10 cellular contexts compared by ENCODE assay signal in the genomic region with DNA sequence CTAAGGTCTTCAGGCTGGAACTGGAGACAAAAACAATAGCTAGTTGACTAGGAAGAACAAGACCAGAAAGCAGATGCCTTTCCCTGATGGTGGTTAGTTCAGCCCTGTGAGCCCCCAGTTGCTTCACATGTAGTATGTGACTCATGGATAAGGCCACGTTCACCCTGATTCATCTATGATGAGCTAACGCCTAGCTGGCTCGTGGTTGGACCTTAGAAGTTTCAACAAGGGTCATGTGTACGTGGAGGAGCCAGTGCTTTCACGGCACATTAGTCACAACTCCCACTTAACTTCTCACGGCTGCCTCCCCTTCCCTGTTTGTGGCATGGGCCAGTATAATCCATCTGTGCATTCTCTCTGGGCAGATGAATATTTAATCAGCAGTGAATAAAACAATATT. TPM values are rescaled to one million over a fixed set of nuclear protein-coding genes. Genes with fewer than 3 reads are reported as not detected.
A peak's percentile ranks its signal among the peaks of the same experiment; 100 is the strongest.
DNase-seq lines count a peak whose midpoint lies in the region; ATAC-seq and TF ChIP-seq lines count a peak whose summit lies in the region.
"Had no signal": no experiment of that assay in that cellular context is flagged by ENCODE, and none has a peak within 500 bp of the region (broad histone marks: within the 10 kb centered on the region; RNA-seq: fewer than 3 reads in every experiment).

No MANE protein-coding gene starts in this region.

- peak; percentile 59 to 79 for ATAC-seq in gastrocnemius medialis

- H3K4me1 ChIP-seq in SJCRH30 (peaks cover 9% of the 10 kb centered on the region), gastrocnemius medialis (no peaks in the 10 kb centered on the region), neuronal stem cell (ENCODE audit: control insufficient read depth in 2 of 2, insufficient read depth in 1 of 2, low read depth in 1 of 2, low read length in 2 of 2) (peaks cover 6 to 25% of the 10 kb centered on the region in 2 donors)

- no peak overlapping the region for H2AK5ac ChIP-seq in neuronal stem cell (ENCODE audit: low read depth, low read length)

- no peak for TF ChIP-seq CTCF in fibroblast of villous mesenchyme (IDR thresholded peaks at IDR 0.05; ENCODE audit: insufficient read depth, low read depth, low read length)
- TF ChIP-seq CTCF in gastrocnemius medialis (IDR thresholded peaks at IDR 0.05 in 4 of 5, conservative IDR thresholded peaks at IDR 0.05 in 1 of 5): no peak

- H2BK12ac ChIP-seq in neuronal stem cell (ENCODE audit: low read length): no peak overlapping the region

- H2AFZ ChIP-seq in neuronal stem cell (ENCODE audit: low read length): no peak overlapping the region

- no peaks in the 10 kb centered on the region for H3K27me3 ChIP-seq in SJCRH30
- H3K27me3 ChIP-seq in gastrocnemius medialis: no peaks in the 10 kb centered on the region
- no peaks in the 10 kb centered on the region for H3K27me3 ChIP-seq in neuronal stem cell (ENCODE audit: control insufficient read depth in 3 of 3, insufficient read depth in 3 of 3, low read depth in 1 of 3, low read length in 3 of 3)

- no peak overlapping the region for H4K8ac ChIP-seq in neuronal stem cell (ENCODE audit: low read depth, low read length)

- TF ChIP-seq POLR2A in gastrocnemius medialis (IDR thresholded peaks at IDR 0.05): no peak

- peak; percentile 41 for DNase-seq in GOT3 (lab: John Stamatoyannopoulos, UW)
- peak; percentile 68 to 71 for DNase-seq in SJCRH30
- DNase-seq in fibroblast of villous mesenchyme (ENCODE audit: low read depth): peak; percentile 97
- peak; percentile 35 to 74 for DNase-seq in gastrocnemius medialis
- DNase-seq in HuH-7.5 (ENCODE audit: low spot score): no peak
- DNase-seq in HuH-7 (ENCODE audit: low spot score): no peak
- no peak for DNase-seq in NCI-H128 (lab: John Stamatoyannopoulos, UW; ENCODE audit: unreplicated experiment)
- no peak for DNase-seq in neuronal stem cell (ENCODE audit: low spot score)
- DNase-seq: activated B cell treated with CpG ODN at 0.5 μM for 24 hours, NCI-H2029 treated with DMSO at 0.1 percent for 48 hours had no signal

- no peak overlapping the region for H2BK15ac ChIP-seq in neuronal stem cell (ENCODE audit: low read length)

- no peak overlapping the region for H3K23ac ChIP-seq in neuronal stem cell (ENCODE audit: low read depth, low read length, poor library complexity)

- WGBS in neuronal stem cell (ENCODE audit: extremely low coverage in 2 of 2, insufficient read length in 2 of 2, insufficient replicate concordance in 1 of 2), 2 donors: no CpG with 5 or more reads among the region's 6 CpGs

- H3K4ac ChIP-seq in neuronal stem cell (ENCODE audit: low read length): no peak overlapping the region

- H4K91ac ChIP-seq in neuronal stem cell (ENCODE audit: low read depth, low read length, poor library complexity): no peak overlapping the region

- no peaks in the 10 kb centered on the region for H3K36me3 ChIP-seq in SJCRH30
- no peaks in the 10 kb centered on the region for H3K36me3 ChIP-seq in gastrocnemius medialis
- H3K36me3 ChIP-seq in neuronal stem cell (replicated peaks in 1 of 2; ENCODE audit: control insufficient read depth in 2 of 2, insufficient read depth in 2 of 2, low read length in 2 of 2): no peaks in the 10 kb centered on the region

- in situ Hi-C loops in gastrocnemius medialis (cut with MboI; ENCODE audit: low sequenced_read_pairs in 4 of 4): no loop called here

- no peak overlapping the region for H2BK5ac ChIP-seq in neuronal stem cell (ENCODE audit: low read length)

- no peak overlapping the region for H3K9ac ChIP-seq in neuronal stem cell (ENCODE audit: low read depth, low read length, poor library complexity)

- H3K4me3 ChIP-seq in SJCRH30: no peak overlapping the region
- no peak overlapping the region for H3K4me3 ChIP-seq in fibroblast of villous mesenchyme (ENCODE audit: low read depth, low read length)
- H3K4me3 ChIP-seq in gastrocnemius medialis: no peak overlapping the region
- H3K4me3 ChIP-seq in neuronal stem cell (ENCODE audit: low read length in 2 of 2): no peak overlapping the region

- no peak overlapping the region for H3K14ac ChIP-seq in neuronal stem cell (ENCODE audit: low read length)

- H2BK120ac ChIP-seq in neuronal stem cell (ENCODE audit: low read depth, low read length): no peak overlapping the region

- H3K18ac ChIP-seq in neuronal stem cell (ENCODE audit: low read length): no peak overlapping the region

- peak overlapping the region; percentile 43 for H3K27ac ChIP-seq in SJCRH30
- peak overlapping the region in 3 of 4 donors; percentile 44 to 64 (median 51) for H3K27ac ChIP-seq in gastrocnemius medialis
- H3K27ac ChIP-seq in neuronal stem cell (replicated peaks; ENCODE audit: low read length): no peak overlapping the region

- H3K79me1 ChIP-seq in neuronal stem cell (ENCODE audit: low read depth, low read length): no peaks in the 10 kb centered on the region

- no peak overlapping the region for H3K4me2 ChIP-seq in neuronal stem cell (ENCODE audit: insufficient read depth, low read length, poor library complexity, severe bottlenecking)

- intact Hi-C loops in gastrocnemius medialis (cut with DNase I; ENCODE audit: low total_unique reads): no loop called here

- no peaks in the 10 kb centered on the region for H3K9me3 ChIP-seq in SJCRH30 (replicated peaks)
- H3K9me3 ChIP-seq in gastrocnemius medialis: no peaks in the 10 kb centered on the region
- no peaks in the 10 kb centered on the region for H3K9me3 ChIP-seq in neuronal stem cell (replicated peaks in 1 of 2; ENCODE audit: control insufficient read depth in 2 of 2, insufficient read depth in 1 of 2, low read depth in 1 of 2, low read length in 2 of 2)

RNA-seq across cellular contexts. Expression of a gene that starts 20.6 kb away (rescaled TPM):
- 0.08 TPM in 1 of 2 replicates, not detected in the other for total RNA-seq in SJCRH30 (2014; rRNA removed; shearing (Covaris generic))
- total RNA-seq in fibroblast of villous mesenchyme: 324 and 401 TPM in 2 replicates
- 1 to 10 TPM; 2.2 to 8.6 (median 5.1) TPM for total RNA-seq in gastrocnemius medialis
- polyA plus RNA-seq in neuronal stem cell (2013, experiment 1 of 2): 0.10 TPM
- 0.07 TPM for polyA plus RNA-seq in neuronal stem cell (2013, experiment 2 of 2)

Comparison
In these comparisons a context has a peak if more than half of its experiments do, and no peak if none do; other contexts are left out.
1. DNase-seq: peak in GOT3 (single experiment), SJCRH30 (2 of 2), fibroblast of villous mesenchyme (single experiment) and gastrocnemius medialis (2 of 2); none in HuH-7.5 (single experiment), HuH-7 (single experiment), NCI-H128 (single experiment) and neuronal stem cell (single experiment).
2. RNA of a gene that starts 20.6 kb away (total RNA-seq): 324 to 401 TPM in fibroblast of villous mesenchyme; 2.2 to 8.6 TPM in gastrocnemius medialis and 0.08 TPM in SJCRH30; every median in the first group is over 10 times any median in the second.